Comparison of ENCODE assay signal across 20 cellular contexts in genomic region chr2:2324119-2324518, GRCh38. TPM values are rescaled to one million over a fixed set of nuclear protein-coding genes. Genes with fewer than 3 reads are reported as not detected.
DNase-seq lines count a peak whose midpoint lies in the region; ATAC-seq, FAIRE-seq and TF ChIP-seq lines count a peak whose summit lies in the region.
"Had no signal": no experiment of that assay in that cellular context is flagged by ENCODE, and none has a peak within 500 bp of the region (broad histone marks: within the 10 kb centered on the region; RNA-seq: fewer than 3 reads in every experiment).

No MANE protein-coding gene starts in this region.

- H2BK15ac ChIP-seq in H9 (ENCODE audit: low read depth, low read length) (no peak overlapping the region), H1 (ENCODE audit: low read length) (no peak overlapping the region)

- no peak overlapping the region for H3K27ac Mint-ChIP-seq in H9
- H3K27ac Mint-ChIP-seq: CD8-positive, alpha-beta T cell; dendritic cell treated with granulocyte-macrophage colony-stimulating factor and Interleukin-4, amounts not matched to agents 40 ng/mL and 50 ng/mL, for 4 days had no signal

- no peak overlapping the region for H2BK5ac ChIP-seq in H9 (ENCODE audit: insufficient read length, low read length)
- H2BK5ac ChIP-seq in H1 (ENCODE audit: low read depth, low read length), result no peak overlapping the region

- no peak overlapping the region for H4K91ac ChIP-seq in H9 (ENCODE audit: insufficient read length, low read depth, low read length)
- H4K91ac ChIP-seq in H1 (replicated peaks; ENCODE audit: insufficient read length, low read length), result no peak overlapping the region

- H3K79me1 ChIP-seq in H9 (ENCODE audit: insufficient read depth, low read depth, low read length, poor library complexity, severe bottlenecking) (no peaks in the 10 kb centered on the region), H1 (ENCODE audit: low read depth, low read length) (no peaks in the 10 kb centered on the region)

- no peak overlapping the region for H4K5ac ChIP-seq in H9 (ENCODE audit: insufficient read length, low read depth, low read length)
- no peak overlapping the region for H4K5ac ChIP-seq in H1 (ENCODE audit: insufficient read length, low read depth, low read length)

- H3K18ac ChIP-seq in H9 (ENCODE audit: insufficient read length, low read depth, low read length), result no peak overlapping the region
- no peak overlapping the region for H3K18ac ChIP-seq in H1 (ENCODE audit: extremely low read depth, low read length)

- DNase-seq in BE2C (peak; percentile 32), H9 (no peak), NCI-H524 (lab: John Stamatoyannopoulos, UW) (peak; percentile 84 to 87), H1 (ENCODE audit: low read depth in 1 of 2, low spot score in 2 of 2) (no peak), WERI-Rb-1 (no peak), sciatic nerve (ENCODE audit: low spot score) (no peak), UCSD-AML1 (lab: John Stamatoyannopoulos, UW; ENCODE audit: unreplicated experiment) (no peak)
- DNase-seq in stimulated activated CD4-positive, alpha-beta T cell treated with anti-CD3 and anti-CD28 coated beads, Interleukin-2, amount 100 ng/mL, for 48 hours, result no peak
- DNase-seq: activated gamma-delta T cell treated with Interleukin-2 at 50 U/mL for 16 hours; CD8-positive, alpha-beta T cell; erythroblast; GF-D8; left ventricle myocardium superior; PC-3; stimulated activated CD4-positive, alpha-beta T cell treated with anti-CD3 and anti-CD28 coated beads, Interleukin-2, amount 100 ng/mL, for 24 hours; T-helper 9 cell had no signal

- no peak for TF ChIP-seq CTCF in BE2C (IDR thresholded peaks at IDR 0.05; ENCODE audit: low read depth, low read length)
- no peak for TF ChIP-seq CTCF in H9 (conservative IDR thresholded peaks at IDR 0.05)
- no peak for TF ChIP-seq CTCF in H1 (IDR thresholded peaks at IDR 0.05; ENCODE audit: control extremely low read depth in 1 of 3, insufficient read depth in 1 of 3, low read depth in 1 of 3, low read length in 3 of 3)
- no peak for TF ChIP-seq CTCF in WERI-Rb-1 (IDR thresholded peaks at IDR 0.05; ENCODE audit: low read depth, low read length)

- peaks cover 44% of the 10 kb centered on the region for H3K27me3 Mint-ChIP-seq in H9 (ENCODE audit: low read depth)
- H3K27me3 Mint-ChIP-seq: dendritic cell treated with granulocyte-macrophage colony-stimulating factor and Interleukin-4, amounts not matched to agents 40 ng/mL and 50 ng/mL, for 4 days had no signal

- H3K23me2 ChIP-seq in H9 (ENCODE audit: insufficient read length, low read depth, low read length, poor library complexity, severe bottlenecking) (no peaks in the 10 kb centered on the region), H1 (ENCODE audit: low read depth, low read length) (no peaks in the 10 kb centered on the region)

- intact Hi-C loops in sciatic nerve (cut with DNase I), result no loop called here

- H3K4me1 ChIP-seq in BE2C (peaks cover 12% of the 10 kb centered on the region), H9 (ENCODE audit: insufficient read depth, low read length) (peaks cover 8% of the 10 kb centered on the region; the same call in 1 of the 2 replicates), H1 (replicated peaks in 1 of 4; ENCODE audit: control insufficient read depth in 3 of 4, insufficient read depth in 4 of 4, low read length in 3 of 4) (peaks cover 2 to 12% (median 7%) of the 10 kb centered on the region in 4 experiments; a peak in 5 of 7 replicates)
- H3K4me1 ChIP-seq: SJSA1 had no signal

- no peak overlapping the region for H2BK12ac ChIP-seq in H9 (ENCODE audit: insufficient read length, low read depth, low read length)
- H2BK12ac ChIP-seq in H1 (ENCODE audit: low read depth, low read length), result no peak overlapping the region

- no peak overlapping the region for H2AFZ ChIP-seq in H9 (ENCODE audit: low read length)
- 0 out of 2 replicates have a peak overlapping the region, but pooled peaks have one; percentile 41 for H2AFZ ChIP-seq in H1 (ENCODE audit: low read length)

- H3K9me3 Mint-ChIP-seq in H9, result no peaks in the 10 kb centered on the region
- H3K9me3 Mint-ChIP-seq: CD8-positive, alpha-beta T cell; dendritic cell treated with granulocyte-macrophage colony-stimulating factor and Interleukin-4, amounts not matched to agents 40 ng/mL and 50 ng/mL, for 4 days had no signal

- H3K36me3 ChIP-seq in BE2C (peaks cover 3% of the 10 kb centered on the region; the same call in 1 of the 2 replicates), H1 (ENCODE audit: control insufficient read depth in 2 of 4, insufficient read depth in 4 of 4, low read length in 3 of 4) (no peaks in the 10 kb centered on the region), WERI-Rb-1 (no peaks in the 10 kb centered on the region)
- H3K36me3 ChIP-seq: SJSA1 had no signal

- ATAC-seq in sciatic nerve, result no peak
- ATAC-seq: CD8-positive, alpha-beta T cell; left ventricle myocardium superior; PC-3 had no signal

- H2BK20ac ChIP-seq in H9 (ENCODE audit: low read depth, low read length, poor library complexity, severe bottlenecking) (no peak overlapping the region), H1 (ENCODE audit: low read length) (no peak overlapping the region)

- WGBS in H9 (ENCODE audit: extremely low coverage, insufficient read length, low lambda C conversion rate), result no CpG with 5 or more reads among the region's 9 CpGs
- 79% methylated on average over 9 of the region's 9 CpGs; no CpG with 5 or more reads in 1 of the 2 experiments for WGBS in H1 (ENCODE audit: extremely low coverage in 1 of 2, insufficient coverage in 1 of 2, insufficient read length in 1 of 2, insufficient replicate concordance in 2 of 2, low coverage in 1 of 2, low lambda C conversion rate in 2 of 2, missing lambda C conversion rate in 1 of 2), 2 experiments

- CTCF ChIA-PET in H1 (lab: Charles Lee; ENCODE audit: partially characterized antibody), result no interaction called here

- TF ChIP-seq EP300 in H1 (IDR thresholded peaks at IDR 0.05; ENCODE audit: borderline replicate concordance in 1 of 2, low read depth in 2 of 2, low read length in 2 of 2), result no peak

- H3K4me1 Mint-ChIP-seq in H9, result peaks cover 27 to 31% of the 10 kb centered on the region in 2 experiments

- H3K27me3 ChIP-seq in BE2C, result no peaks in the 10 kb centered on the region
- H3K27me3 ChIP-seq in H9 (ENCODE audit: insufficient read depth, low read length), result no peaks in the 10 kb centered on the region
- no peaks in the 10 kb centered on the region; a peak in 2 of 7 replicates for H3K27me3 ChIP-seq in H1 (replicated peaks in 1 of 4; ENCODE audit: control insufficient read depth in 3 of 4, extremely low read depth in 1 of 4, insufficient read depth in 3 of 4, low read length in 3 of 4)
- no peaks in the 10 kb centered on the region for H3K27me3 ChIP-seq in WERI-Rb-1 (ENCODE audit: insufficient read depth, low read depth, severe bottlenecking)
- H3K27me3 ChIP-seq: SJSA1 had no signal

- H3K4me3 Mint-ChIP-seq in H9, result peak overlapping the region; percentile 19 to 25
- H3K4me3 Mint-ChIP-seq: CD8-positive, alpha-beta T cell; dendritic cell treated with granulocyte-macrophage colony-stimulating factor and Interleukin-4, amounts not matched to agents 40 ng/mL and 50 ng/mL, for 4 days had no signal

- no peaks in the 10 kb centered on the region for H3K9me3 ChIP-seq in BE2C
- H3K9me3 ChIP-seq in H9 (ENCODE audit: control insufficient read depth, low read depth, low read length), result no peaks in the 10 kb centered on the region
- no peaks in the 10 kb centered on the region for H3K9me3 ChIP-seq in H1 (ENCODE audit: insufficient read depth in 2 of 2, low read depth in 1 of 2, low read length in 1 of 2)
- H3K9me3 ChIP-seq in WERI-Rb-1 (ENCODE audit: severe bottlenecking), result no peaks in the 10 kb centered on the region
- H3K9me3 ChIP-seq: SJSA1 had no signal

- H3T11ph ChIP-seq in H9 (ENCODE audit: low read length), result no peak overlapping the region

- H3K4ac ChIP-seq in H9 (ENCODE audit: low read depth, low read length) (no peak overlapping the region), H1 (replicated peaks; ENCODE audit: insufficient read length, low read depth, low read length) (no peak overlapping the region)

- H3K14ac ChIP-seq in H9 (ENCODE audit: insufficient read depth, low read length) (no peak overlapping the region), H1 (ENCODE audit: insufficient read length) (no peak overlapping the region)

- H3K56ac ChIP-seq in H9 (ENCODE audit: insufficient read length, low read depth, low read length), result no peak overlapping the region
- no peak overlapping the region for H3K56ac ChIP-seq in H1 (replicated peaks; ENCODE audit: insufficient read length, low read depth, low read length)

- H3K36me3 Mint-ChIP-seq in H9 (ENCODE audit: insufficient read depth in 1 of 3, low read depth in 3 of 3), result no peaks in the 10 kb centered on the region
- H3K36me3 Mint-ChIP-seq: CD8-positive, alpha-beta T cell had no signal

- POLR2A ChIA-PET in H1 (lab: Charles Lee; ENCODE audit: partially characterized antibody), result no interaction called here

- H3K4me3 ChIP-seq in BE2C (ENCODE audit: low read depth, low read length), result peak overlapping the region; percentile 90
- no peak overlapping the region for H3K4me3 ChIP-seq in H1 (ENCODE audit: extremely low read depth in 1 of 4, insufficient read depth in 2 of 4, low read depth in 3 of 4, low read length in 4 of 4)
- H3K4me3 ChIP-seq in WERI-Rb-1 (ENCODE audit: low read depth, low read length), result no peak overlapping the region
- H3K4me3 ChIP-seq: SJSA1 had no signal

- H2AK5ac ChIP-seq in H9 (ENCODE audit: insufficient read length, low read length) (no peak overlapping the region), H1 (ENCODE audit: low read depth, low read length) (no peak overlapping the region)

- no peak for TF ChIP-seq POLR2A in H1 (IDR thresholded peaks at IDR 0.05; ENCODE audit: control extremely low read depth in 1 of 2, low read depth in 2 of 2, low read length in 2 of 2)

- H3K27ac ChIP-seq in H9 (ENCODE audit: insufficient read length, low read depth, low read length), result no peak overlapping the region
- H3K27ac ChIP-seq in H1 (ENCODE audit: low read depth, low read length), result no peak overlapping the region
- H3K27ac ChIP-seq in WERI-Rb-1, result no peak overlapping the region
- H3K27ac ChIP-seq: SJSA1 had no signal

- H4K8ac ChIP-seq in H9 (replicated peaks; ENCODE audit: insufficient read length, low read depth, low read length), result no peak overlapping the region
- no peak overlapping the region for H4K8ac ChIP-seq in H1 (ENCODE audit: extremely low read depth, insufficient read depth, low read length)

- no peak overlapping the region for H3K9ac ChIP-seq in H9 (ENCODE audit: extremely low read depth, insufficient read length, low read length)
- no peak overlapping the region for H3K9ac ChIP-seq in H1 (replicated peaks in 1 of 4; ENCODE audit: extremely low read depth in 1 of 4, low read depth in 3 of 4, low read length in 3 of 4)

- no peaks in the 10 kb centered on the region for H4K20me1 ChIP-seq in H9 (ENCODE audit: control insufficient read depth, insufficient read depth, insufficient read length)
- no peaks in the 10 kb centered on the region for H4K20me1 ChIP-seq in H1 (replicated peaks in 1 of 2; ENCODE audit: control insufficient read depth in 1 of 2, insufficient read depth in 2 of 2, low read length in 2 of 2)

- no peak for FAIRE-seq in H1 (lab: Jason Lieb, UNC)
- FAIRE-seq: GM12891 had no signal

- no peak for TF ChIP-seq RAD21 in H1 (IDR thresholded peaks at IDR 0.05 in 1 of 2, conservative IDR thresholded peaks at IDR 0.05 in 1 of 2; ENCODE audit: low read depth in 2 of 2, low read length in 2 of 2)

- H3K79me2 ChIP-seq in H9 (ENCODE audit: insufficient read depth, low read length) (no peaks in the 10 kb centered on the region), H1 (ENCODE audit: control insufficient read depth in 1 of 2, insufficient read depth in 2 of 2, low read length in 2 of 2) (no peaks in the 10 kb centered on the region)

- H3K23ac ChIP-seq in H9 (ENCODE audit: insufficient read length, low read depth, low read length) (no peak overlapping the region), H1 (ENCODE audit: insufficient read length) (no peak overlapping the region)

- H3K4me2 ChIP-seq in H9 (ENCODE audit: insufficient read depth, insufficient read length, low read length) (peak overlapping the region; percentile 44), H1 (ENCODE audit: insufficient read depth in 1 of 2, low read depth in 2 of 2, low read length in 2 of 2) (peak overlapping the region in 1 of 2 experiments; percentile 57; a peak in 2 of 4 replicates)

- H2BK120ac ChIP-seq in H9 (ENCODE audit: low read depth, low read length, poor library complexity, severe bottlenecking) (no peak overlapping the region), H1 (replicated peaks; ENCODE audit: low read depth, low read length) (no peak overlapping the region)

RNA-seq across cellular contexts. Expression of gene MYT1L, which starts 7.0 kb away (rescaled TPM):
- polyA plus RNA-seq in BE2C (2012; ENCODE audit: insufficient read depth, insufficient read length, low read depth), result 34.6 TPM
- total RNA-seq in H9 (2021), result 0.24 TPM in 1 of 2 replicates, not detected in the other
- not detected in 2 replicates for total RNA-seq in H1 (2021; fragmentation: NEBNext Ultra II Directional; extraction: Animal tissue kit (Norgen Biotek cat#: 25700))
- polyA plus RNA-seq in H1 (2011; rRNA removed), result 0.03 and 0.08 TPM in 2 replicates
- 0.05 TPM for polyA plus RNA-seq in H1 (2011; cell fraction: cytosol; rRNA removed)
- polyA plus RNA-seq in H1 (2011; cell fraction: nucleus; rRNA removed), result 0.23 TPM
- 0.11 to 0.12 TPM in 2 of 4 replicates, not detected in the others for polyA plus RNA-seq in H1 (2012, experiment 1 of 2)
- not detected for polyA plus RNA-seq in H1 (2012, experiment 2 of 2)
- polyA plus RNA-seq in H1 (2013, experiment 1 of 2), result 0.12 TPM
- polyA plus RNA-seq in H1 (2013, experiment 2 of 2), result 0.09 TPM
- polyA minus RNA-seq in H1 (2011; rRNA and poly(A)+ RNA removed), result not detected in 2 replicates
- polyA minus RNA-seq in H1 (2011; cell fraction: cytosol; rRNA and poly(A)+ RNA removed), result not detected
- polyA minus RNA-seq in H1 (2011; cell fraction: nucleus; rRNA and poly(A)+ RNA removed), result 0.70 TPM
- not detected for total RNA-seq in sciatic nerve
- total RNA-seq: CD8-positive, alpha-beta T cell; left ventricle myocardium superior; osteocyte; PC-3 had no signal

Comparison
In these comparisons a context has a peak if more than half of its experiments do, and no peak if none do; other contexts are left out.
1. DNase-seq: peak in BE2C (single experiment) and NCI-H524 (2 of 2); none in H9 (single experiment), H1 (0 of 2), WERI-Rb-1 (single experiment), sciatic nerve (single experiment), UCSD-AML1 (single experiment) and stimulated activated CD4-positive, alpha-beta T cell treated with anti-CD3 and anti-CD28 coated beads, Interleukin-2, amount 100 ng/mL, for 48 hours (0 of 2).